ENCODE assay signal across 10 cellular contexts in the genomic region with DNA sequence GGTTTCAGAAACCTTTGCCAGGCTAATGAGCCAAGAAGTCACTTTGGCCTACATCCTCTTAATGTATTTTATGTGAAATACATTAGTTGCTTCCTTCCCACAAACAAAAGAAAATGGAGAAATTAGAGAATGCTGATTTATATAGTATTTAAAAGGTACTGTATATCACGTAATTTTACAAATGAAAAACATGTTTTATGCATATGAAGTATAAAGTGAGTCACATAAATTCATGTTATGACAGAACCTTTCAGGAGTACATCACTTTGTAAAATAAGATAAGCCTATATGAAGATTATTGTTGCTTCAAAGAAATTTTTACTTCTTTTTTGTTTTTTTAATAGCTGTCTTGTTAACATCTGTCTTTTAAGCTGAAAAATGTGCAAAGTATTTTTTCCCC. TPM values are rescaled to one million over a fixed set of nuclear protein-coding genes. Genes with fewer than 3 reads are reported as not detected.
DNase-seq lines count a peak whose midpoint lies in the region; TF ChIP-seq lines count a peak whose summit lies in the region.
"Had no signal": no experiment of that assay in that cellular context is flagged by ENCODE, and none has a peak within 500 bp of the region (broad histone marks: within the 10 kb centered on the region; RNA-seq: fewer than 3 reads in every experiment).

No MANE protein-coding gene starts in this region.

- peak overlapping the region; percentile 50 for H3K4me3 Mint-ChIP-seq in chondrocyte (ENCODE audit: unreplicated experiment)

- peaks cover 88% of the 10 kb centered on the region for H3K36me3 ChIP-seq in DOHH2 (ENCODE audit: control insufficient read depth, low read length)
- peaks cover 17% of the 10 kb centered on the region for H3K36me3 ChIP-seq in Loucy (ENCODE audit: insufficient read depth, low read length)
- H3K36me3 ChIP-seq in osteoblast (ENCODE audit: insufficient read depth, low read length) = peaks cover 24% of the 10 kb centered on the region

- H3F3A ChIP-seq in DOHH2 (ENCODE audit: control insufficient read depth, insufficient read depth) (no peaks in the 10 kb centered on the region), Loucy (ENCODE audit: low read depth) (no peaks in the 10 kb centered on the region)

- peaks cover 6% of the 10 kb centered on the region for H3K36me3 Mint-ChIP-seq in chondrocyte (ENCODE audit: low read depth)

- H3K9ac ChIP-seq in Loucy (ENCODE audit: low read depth, low read length, poor library complexity, severe bottlenecking) = peak overlapping the region; percentile 94

- no peaks in the 10 kb centered on the region for H3K27me3 ChIP-seq in DOHH2 (ENCODE audit: control insufficient read depth, low read length)
- no peaks in the 10 kb centered on the region for H3K27me3 ChIP-seq in Loucy (ENCODE audit: insufficient read depth, low read length, poor library complexity, severe bottlenecking)
- no peaks in the 10 kb centered on the region for H3K27me3 ChIP-seq in osteoblast (ENCODE audit: insufficient read depth, low read length)
- H3K27me3 ChIP-seq: cardiac muscle cell had no signal

- H3K9me3 Mint-ChIP-seq in chondrocyte (ENCODE audit: low read depth) = no peaks in the 10 kb centered on the region

- H3K4me1 Mint-ChIP-seq in chondrocyte (ENCODE audit: low read depth) = peaks cover 48% of the 10 kb centered on the region

- no peak overlapping the region for H2AFZ ChIP-seq in Loucy (ENCODE audit: low read length)
- no peak overlapping the region for H2AFZ ChIP-seq in osteoblast (ENCODE audit: low read length)

- no peaks in the 10 kb centered on the region for H3K9me3 ChIP-seq in DOHH2 (ENCODE audit: control insufficient read depth, insufficient read depth, low read length)
- no peaks in the 10 kb centered on the region for H3K9me3 ChIP-seq in Loucy (ENCODE audit: insufficient read depth, low read depth, low read length)
- no peaks in the 10 kb centered on the region for H3K9me3 ChIP-seq in osteoblast (ENCODE audit: low read depth, low read length)

- peak overlapping the region; percentile 71 for H3K27ac Mint-ChIP-seq in chondrocyte (ENCODE audit: unreplicated experiment)

- H4K20me1 ChIP-seq in DOHH2 (ENCODE audit: control insufficient read depth, insufficient read depth, low read depth, low read length) (peaks cover 16% of the 10 kb centered on the region), Loucy (ENCODE audit: insufficient read depth, low read length, poor library complexity, severe bottlenecking) (peaks cover 85% of the 10 kb centered on the region), osteoblast (ENCODE audit: insufficient read depth, low read length) (peaks cover 41% of the 10 kb centered on the region)

- no peaks in the 10 kb centered on the region for H3K27me3 Mint-ChIP-seq in chondrocyte (ENCODE audit: low read depth)

- peak overlapping the region; percentile 33 for H3K4me3 ChIP-seq in DOHH2 (ENCODE audit: low read length)
- H3K4me3 ChIP-seq in Loucy (ENCODE audit: low read length, poor library complexity, severe bottlenecking) = peak overlapping the region; percentile 87
- no peak overlapping the region for H3K4me3 ChIP-seq in osteoblast (ENCODE audit: insufficient read depth, low read length)
- H3K4me3 ChIP-seq: cardiac muscle cell had no signal

- DNase-seq in chondrocyte (ENCODE audit: low spot score) (no peak), osteoblast (ENCODE audit: insufficient read length, low spot score, missing footprints) (no peak), NCI-H1048 (lab: John Stamatoyannopoulos, UW) (no peak), Kasumi-1 (lab: John Stamatoyannopoulos, UW) (no peak)
- no peak for DNase-seq in stimulated activated naive CD4-positive, alpha-beta T cell treated with Interleukin-2 at 50 U/mL for 16 hours (lab: John Stamatoyannopoulos, UW)
- DNase-seq: head of caudate nucleus, NCI-H187 treated with DMSO at 0.1 percent for 48 hours had no signal

- peaks cover 100% of the 10 kb centered on the region for H3K79me2 ChIP-seq in DOHH2 (ENCODE audit: control insufficient read depth, low read length)
- peaks cover 100% of the 10 kb centered on the region for H3K79me2 ChIP-seq in Loucy (ENCODE audit: insufficient read depth, low read length)
- peaks cover 98% of the 10 kb centered on the region for H3K79me2 ChIP-seq in osteoblast (ENCODE audit: insufficient read depth, low read length)

- H3K4me1 ChIP-seq in DOHH2 (ENCODE audit: control insufficient read depth, low read length) (peaks cover 21% of the 10 kb centered on the region), Loucy (ENCODE audit: insufficient read depth, low read length, poor library complexity, severe bottlenecking) (peaks cover 45% of the 10 kb centered on the region), osteoblast (ENCODE audit: insufficient read depth, low read length) (peaks cover 20% of the 10 kb centered on the region)

- H3K4me2 ChIP-seq in DOHH2 (ENCODE audit: low read length) = peak overlapping the region; percentile 60
- H3K4me2 ChIP-seq in Loucy (ENCODE audit: low read depth, low read length, poor library complexity, severe bottlenecking) = peak overlapping the region; percentile 92
- H3K4me2 ChIP-seq in osteoblast (ENCODE audit: insufficient read depth, low read length) = peak overlapping the region; percentile 91

- TF ChIP-seq CTCF in DOHH2 (IDR thresholded peaks at IDR 0.05; ENCODE audit: low read depth, low read length, poor library complexity, severe bottlenecking) (no peak), Loucy (conservative IDR thresholded peaks at IDR 0.05; ENCODE audit: low read length) (no peak), chondrocyte (IDR thresholded peaks at IDR 0.05) (no peak), osteoblast (IDR thresholded peaks at IDR 0.05; ENCODE audit: extremely low read depth, low read depth, low read length) (no peak)

- H3K27ac ChIP-seq in DOHH2 (ENCODE audit: low read depth, low read length) (no peak overlapping the region), osteoblast (ENCODE audit: low read depth, low read length) (no peak overlapping the region)
- H3K27ac ChIP-seq: cardiac muscle cell had no signal

- H3K9me2 ChIP-seq in DOHH2 (replicated peaks; ENCODE audit: control insufficient read depth, low read length) (no peaks in the 10 kb centered on the region), Loucy (replicated peaks; ENCODE audit: low read depth, low read length) (no peaks in the 10 kb centered on the region)

RNA-seq across cellular contexts. Expression of a gene that starts 4.6 kb away (rescaled TPM):
- total RNA-seq in chondrocyte (62.7 to 66.9 TPM (median 65.3 TPM) in 3 replicates), osteoblast (26.8 and 27.1 TPM in 2 replicates)
